ENCODE assay signal across 2 cellular contexts in genomic region chr7:159123294-159123693, GRCh38. TPM values are rescaled to one million over a fixed set of nuclear protein-coding genes. Genes with fewer than 3 reads are reported as not detected.
"Had no signal": no experiment of that assay in that cellular context is flagged by ENCODE, and none has a peak within 500 bp of the region (broad histone marks: within the 10 kb centered on the region; RNA-seq: fewer than 3 reads in every experiment).

No MANE protein-coding gene starts in this region.

RNA-seq across cellular contexts. Expression of gene VIPR2, which starts 21.4 kb away (rescaled TPM):
- total RNA-seq: activated naive CD8-positive, alpha-beta T cell treated with anti-CD3 and anti-CD28 coated beads for 36 hours; bronchial epithelial cell had no signal
